ENCODE assay signal across 17 cellular contexts in genomic region chr15:72927451-72927850, GRCh38.
A peak's percentile ranks its signal among the peaks of the same experiment; 100 is the strongest.
DNase-seq lines count a peak whose midpoint lies in the region; ATAC-seq and TF ChIP-seq lines count a peak whose summit lies in the region.
"Had no signal": no experiment of that assay in that cellular context is flagged by ENCODE, and none has a peak within 500 bp of the region (broad histone marks: within the 10 kb centered on the region; RNA-seq: fewer than 3 reads in every experiment).

No MANE protein-coding gene starts in this region.

- no peak overlapping the region for H3K27ac Mint-ChIP-seq in activated CD4-positive, alpha-beta T cell treated with anti-CD3 and anti-CD28 coated beads for 36 hours
- peak overlapping the region in 2 of 7 donors; percentile 6 to 20 for H3K27ac Mint-ChIP-seq in CD4-positive, alpha-beta memory T cell
- peak overlapping the region in 1 of 2 donors; percentile 57 for H3K27ac Mint-ChIP-seq in natural killer cell treated with Interleukin-12 subunit alpha and Interleukin-12 subunit beta and Interleukin-15 and Interleukin-18, amount 100 ng/mL, for 72 hours
- H3K27ac Mint-ChIP-seq: CD4-positive, alpha-beta T cell; GM23338; H9 had no signal

- H3K4me1 ChIP-seq in CD4-positive, alpha-beta memory T cell (ENCODE audit: insufficient read depth, low read length) = no peaks in the 10 kb centered on the region
- H3K4me1 ChIP-seq in psoas muscle = no peaks in the 10 kb centered on the region
- H3K4me1 ChIP-seq: BLaER1 treated with 17β-estradiol and CSF1 and Interleukin-3, amounts not matched to agents 10 nM and 100 nM had no signal

- H3K9me3 ChIP-seq in CD4-positive, alpha-beta memory T cell (ENCODE audit: control insufficient read depth in 1 of 2, low read length in 2 of 2) = no peaks in the 10 kb centered on the region
- H3K9me3 ChIP-seq in psoas muscle = no peaks in the 10 kb centered on the region
- H3K9me3 ChIP-seq: BLaER1 treated with 17β-estradiol and CSF1 and Interleukin-3, amounts not matched to agents 10 nM and 100 nM had no signal

- no peak for TF ChIP-seq CTCF in psoas muscle (IDR thresholded peaks at IDR 0.05)

- H3K4me3 ChIP-seq in CD4-positive, alpha-beta memory T cell (ENCODE audit: low read length in 2 of 2) = no peak overlapping the region
- no peak overlapping the region for H3K4me3 ChIP-seq in psoas muscle
- H3K4me3 ChIP-seq: BLaER1 treated with 17β-estradiol and CSF1 and Interleukin-3, amounts not matched to agents 10 nM and 100 nM; GM23338 had no signal

- intact Hi-C loops in activated CD4-positive, alpha-beta T cell treated with anti-CD3 and anti-CD28 coated beads for 36 hours (cut with DNase I, micrococcal nuclease) = no loop called here
- intact Hi-C loops in CD4-positive, alpha-beta memory T cell (cut with micrococcal nuclease) = no loop called here
- intact Hi-C loops in psoas muscle (cut with DNase I) = no loop called here

- 90 to 94% (median 93%) methylated on average over 2 of the region's 2 CpGs for WGBS in psoas muscle, 3 donors

- CTCF ChIA-PET in activated CD4-positive, alpha-beta T cell treated with anti-CD3 and anti-CD28 coated beads for 36 hours (lab: Charles Lee) = no interaction called here
- CTCF ChIA-PET in CD4-positive, alpha-beta memory T cell (lab: Charles Lee; ENCODE audit: partially characterized antibody) = no interaction called here

- ATAC-seq in activated CD4-positive, alpha-beta T cell treated with anti-CD3 and anti-CD28 coated beads for 36 hours = peak; percentile 19
- ATAC-seq in natural killer cell treated with Interleukin-12 subunit alpha and Interleukin-12 subunit beta and Interleukin-15 and Interleukin-18, amount 100 ng/mL, for 72 hours = no peak
- no peak for ATAC-seq in psoas muscle
- ATAC-seq: GM23338 had no signal

- H3K27me3 Mint-ChIP-seq in activated CD4-positive, alpha-beta T cell treated with anti-CD3 and anti-CD28 coated beads for 36 hours = peaks cover 24% of the 10 kb centered on the region
- peaks cover 1 to 10% of the 10 kb centered on the region in 2 donors for H3K27me3 Mint-ChIP-seq in CD4-positive, alpha-beta memory T cell
- H3K27me3 Mint-ChIP-seq in natural killer cell treated with Interleukin-12 subunit alpha and Interleukin-12 subunit beta and Interleukin-15 and Interleukin-18, amount 100 ng/mL, for 72 hours = peaks cover 11 to 12% of the 10 kb centered on the region in 2 donors

- H3K27me3 ChIP-seq in CD4-positive, alpha-beta memory T cell (ENCODE audit: insufficient read depth, low read length) = peaks cover 3% of the 10 kb centered on the region
- H3K27me3 ChIP-seq in psoas muscle (ENCODE audit: insufficient read depth in 3 of 3, low read length in 2 of 3) = no peaks in the 10 kb centered on the region
- H3K27me3 ChIP-seq: BLaER1 treated with 17β-estradiol and CSF1 and Interleukin-3, amounts not matched to agents 10 nM and 100 nM had no signal

- H3K4me3 Mint-ChIP-seq in activated CD4-positive, alpha-beta T cell treated with anti-CD3 and anti-CD28 coated beads for 36 hours = no peak overlapping the region
- H3K4me3 Mint-ChIP-seq in CD4-positive, alpha-beta memory T cell = peak overlapping the region in 7 of 8 donors; percentile 4 to 64 (median 13)
- peak overlapping the region; percentile 59 for H3K4me3 Mint-ChIP-seq in natural killer cell treated with Interleukin-12 subunit alpha and Interleukin-12 subunit beta and Interleukin-15 and Interleukin-18, amount 100 ng/mL, for 72 hours
- H3K4me3 Mint-ChIP-seq: CD4-positive, alpha-beta T cell; GM23338; H9 had no signal

- no peak for DNase-seq in activated CD4-positive, alpha-beta T cell treated with anti-CD3 and anti-CD28 coated beads for 36 hours
- DNase-seq in activated CD4-positive, alpha-beta T cell treated with anti-CD3 and anti-CD28 coated beads, Interleukin-2, amount 50 U/mL, for 48 hours = no peak
- no peak for DNase-seq in CD4-positive, alpha-beta memory T cell
- peak; percentile 22 for DNase-seq in OCI-M1 (lab: John Stamatoyannopoulos, UW)
- no peak for DNase-seq in natural killer cell treated with Interleukin-12 subunit alpha and Interleukin-12 subunit beta and Interleukin-15 and Interleukin-18, amount 100 ng/mL, for 72 hours (ENCODE audit: low spot score)
- DNase-seq in psoas muscle = no peak
- no peak for DNase-seq in DMS79 treated with DMSO at 0.1 percent for 48 hours (lab: John Stamatoyannopoulos, UW)
- DNase-seq: ACHN; CD4-positive, alpha-beta T cell; COR-L47; DMS153; DND-41; GDM1; H9; IMR-90 had no signal

- H3K27ac ChIP-seq in CD4-positive, alpha-beta memory T cell (ENCODE audit: low read depth, low read length) = no peak overlapping the region
- no peak overlapping the region for H3K27ac ChIP-seq in psoas muscle
- H3K27ac ChIP-seq: BLaER1 treated with 17β-estradiol and CSF1 and Interleukin-3, amounts not matched to agents 10 nM and 100 nM had no signal

- H3K9me3 Mint-ChIP-seq in activated CD4-positive, alpha-beta T cell treated with anti-CD3 and anti-CD28 coated beads for 36 hours (ENCODE audit: low read depth) = no peaks in the 10 kb centered on the region
- H3K9me3 Mint-ChIP-seq in CD4-positive, alpha-beta memory T cell = peaks cover 0 to 2% (median 0%) of the 10 kb centered on the region in 8 donors
- H3K9me3 Mint-ChIP-seq in natural killer cell treated with Interleukin-12 subunit alpha and Interleukin-12 subunit beta and Interleukin-15 and Interleukin-18, amount 100 ng/mL, for 72 hours = no peaks in the 10 kb centered on the region
- H3K9me3 Mint-ChIP-seq: CD4-positive, alpha-beta T cell; GM23338; H9 had no signal

- no peaks in the 10 kb centered on the region for H3K36me3 ChIP-seq in CD4-positive, alpha-beta memory T cell (ENCODE audit: insufficient read depth, low read length)
- H3K36me3 ChIP-seq in psoas muscle (ENCODE audit: insufficient read depth in 1 of 2, low read depth in 1 of 2) = no peaks in the 10 kb centered on the region
- H3K36me3 ChIP-seq: BLaER1 treated with 17β-estradiol and CSF1 and Interleukin-3, amounts not matched to agents 10 nM and 100 nM had no signal

- H3K36me3 Mint-ChIP-seq in activated CD4-positive, alpha-beta T cell treated with anti-CD3 and anti-CD28 coated beads for 36 hours (ENCODE audit: low read depth) = no peaks in the 10 kb centered on the region
- peaks cover 0 to 5% of the 10 kb centered on the region in 2 donors for H3K36me3 Mint-ChIP-seq in CD4-positive, alpha-beta memory T cell
- H3K36me3 Mint-ChIP-seq in natural killer cell treated with Interleukin-12 subunit alpha and Interleukin-12 subunit beta and Interleukin-15 and Interleukin-18, amount 100 ng/mL, for 72 hours = no peaks in the 10 kb centered on the region

- peaks cover 5% of the 10 kb centered on the region for H3K4me1 Mint-ChIP-seq in activated CD4-positive, alpha-beta T cell treated with anti-CD3 and anti-CD28 coated beads for 36 hours
- H3K4me1 Mint-ChIP-seq in CD4-positive, alpha-beta memory T cell = peaks cover 0 to 15% (median 2%) of the 10 kb centered on the region in 4 donors
- peaks cover 9% of the 10 kb centered on the region in 2 donors for H3K4me1 Mint-ChIP-seq in natural killer cell treated with Interleukin-12 subunit alpha and Interleukin-12 subunit beta and Interleukin-15 and Interleukin-18, amount 100 ng/mL, for 72 hours (ENCODE audit: low read depth in 2 of 2)
- H3K4me1 Mint-ChIP-seq: GM23338, H9 had no signal

- POLR2A ChIA-PET in activated CD4-positive, alpha-beta T cell treated with anti-CD3 and anti-CD28 coated beads for 36 hours (lab: Charles Lee) = no interaction called here
- POLR2A ChIA-PET in CD4-positive, alpha-beta memory T cell (lab: Charles Lee; ENCODE audit: partially characterized antibody) = no interaction called here
